ENCODE assay signal across 8 cellular contexts in the genomic region with DNA sequence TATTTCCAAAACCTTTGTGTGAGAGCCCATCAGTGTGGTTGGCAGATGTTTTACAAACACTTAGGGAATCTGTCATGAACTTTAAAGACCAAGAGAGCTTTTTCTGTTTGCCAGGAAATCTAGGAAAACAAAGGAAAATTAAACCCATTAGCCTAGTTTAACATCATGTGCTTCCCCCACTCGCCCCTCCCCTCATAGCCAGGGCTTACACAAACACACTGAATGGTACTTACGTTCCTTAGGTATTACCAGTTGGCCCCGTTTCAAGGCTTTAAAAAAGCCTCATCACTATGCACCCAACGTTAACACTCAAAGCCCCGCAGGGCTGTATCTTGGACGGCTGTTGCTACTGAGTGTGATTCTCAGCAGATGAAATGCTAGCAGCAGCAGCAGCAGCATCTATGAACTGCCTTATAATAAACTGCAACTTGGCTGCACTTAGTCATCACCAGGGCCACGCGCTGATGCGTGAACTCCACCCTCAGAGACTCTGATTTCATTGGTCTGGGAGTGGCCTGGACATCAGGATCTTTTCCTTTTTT. TPM values are rescaled to one million over a fixed set of nuclear protein-coding genes. Genes with fewer than 3 reads are reported as not detected.
DNase-seq lines count a peak whose midpoint lies in the region; ATAC-seq and TF ChIP-seq lines count a peak whose summit lies in the region.

No MANE protein-coding gene starts in this region.

- H3K4me3 Mint-ChIP-seq in naive thymus-derived CD4-positive, alpha-beta T cell: peak overlapping the region in 6 of 10 donors; percentile 16 to 63 (median 43)

- DNase-seq in COR-L47 (lab: John Stamatoyannopoulos, UW) (peak; percentile 100), HEK293T (ENCODE audit: extremely low spot score) (peak; percentile 48), NCI-H774 (lab: John Stamatoyannopoulos, UW) (peak; percentile 88), choroid plexus epithelial cell (ENCODE audit: low read depth) (peak; percentile 82), UCSD-AML1 (lab: John Stamatoyannopoulos, UW; ENCODE audit: unreplicated experiment) (no peak)
- peak in 1 of 9 donors; percentile 11 for DNase-seq in naive thymus-derived CD4-positive, alpha-beta T cell

- H3K36me3 ChIP-seq in naive thymus-derived CD4-positive, alpha-beta T cell (ENCODE audit: control insufficient read depth in 2 of 3, insufficient read depth in 3 of 3, low read length in 3 of 3): no peaks in the 10 kb centered on the region

- H3K9me3 ChIP-seq in naive thymus-derived CD4-positive, alpha-beta T cell (ENCODE audit: control insufficient read depth in 2 of 3, low read length in 3 of 3): no peaks in the 10 kb centered on the region

- H3K4me1 Mint-ChIP-seq in naive thymus-derived CD4-positive, alpha-beta T cell: peaks cover 15 to 60% (median 54%) of the 10 kb centered on the region in 7 donors

- no peak for TF ChIP-seq POLR2A in GM18505 (IDR thresholded peaks at IDR 0.05; ENCODE audit: borderline replicate concordance, extremely low read depth, insufficient read depth, insufficient read length)

- peaks cover 31 to 60% of the 10 kb centered on the region in 2 donors for H3K4me1 ChIP-seq in naive thymus-derived CD4-positive, alpha-beta T cell (ENCODE audit: control insufficient read depth in 2 of 2, insufficient read depth in 2 of 2, low read length in 2 of 2)

- no peak overlapping the region for H3K27ac ChIP-seq in naive thymus-derived CD4-positive, alpha-beta T cell (ENCODE audit: low read depth, low read length)

- H3K27me3 ChIP-seq in naive thymus-derived CD4-positive, alpha-beta T cell (ENCODE audit: control insufficient read depth in 2 of 2, insufficient read depth in 2 of 2, low read length in 2 of 2): no peaks in the 10 kb centered on the region

- CTCF ChIA-PET in HEK293T (lab: Yijun Ruan, JAX): no interaction called here
- CTCF ChIA-PET in naive thymus-derived CD4-positive, alpha-beta T cell (lab: Charles Lee): interaction anchor here (0.7 kb wide), 1 partner anchor 921 kb away, joined by 3 read pairs; no protein-coding TSS in a partner anchor

- ATAC-seq in naive thymus-derived CD4-positive, alpha-beta T cell: no peak
- ATAC-seq in GM21619 (IDR thresholded peaks at IDR 0.05; ENCODE audit: unreplicated experiment): no peak
- no peak for ATAC-seq in GM18505 (IDR thresholded peaks at IDR 0.05; ENCODE audit: unreplicated experiment)

- intact Hi-C loops in naive thymus-derived CD4-positive, alpha-beta T cell (cut with micrococcal nuclease): loop anchor here in 1 of 2 donors (5.0 kb wide), 1 partner anchor 62 kb away; no protein-coding TSS in a partner anchor

- peak overlapping the region in 8 of 9 donors; percentile 59 to 96 (median 70) for H3K27ac Mint-ChIP-seq in naive thymus-derived CD4-positive, alpha-beta T cell

- H3K4me3 ChIP-seq in choroid plexus epithelial cell (ENCODE audit: low read depth, low read length): no peak overlapping the region
- H3K4me3 ChIP-seq in naive thymus-derived CD4-positive, alpha-beta T cell (ENCODE audit: low read length): no peak overlapping the region

- peaks cover 0 to 8% (median 0%) of the 10 kb centered on the region in 11 donors for H3K9me3 Mint-ChIP-seq in naive thymus-derived CD4-positive, alpha-beta T cell

- no peak for TF ChIP-seq CTCF in choroid plexus epithelial cell (conservative IDR thresholded peaks at IDR 0.05; ENCODE audit: low read depth, low read length)

- H3K27me3 Mint-ChIP-seq in naive thymus-derived CD4-positive, alpha-beta T cell: peaks cover 0 to 6% (median 0%) of the 10 kb centered on the region in 5 donors

- H3K36me3 Mint-ChIP-seq in naive thymus-derived CD4-positive, alpha-beta T cell: peaks cover 0 to 2% (median 0%) of the 10 kb centered on the region in 5 donors

- POLR2A ChIA-PET in HEK293T (lab: Yijun Ruan, JAX): no interaction called here
- POLR2A ChIA-PET in naive thymus-derived CD4-positive, alpha-beta T cell (lab: Charles Lee): interaction anchor here (1.0 to 2.4 kb wide), 7 partner anchors 11 to 57 kb away, joined by 3 to 14 read pairs (median 5); no protein-coding TSS in a partner anchor

TF ChIP-seq in HEK293T, 16 proteins besides CTCF, POLR2A, EP300 and RAD21:
- TF ChIP-seq ZNF384 (IDR thresholded peaks at IDR 0.05) (no peak), FOXK2 (IDR thresholded peaks at IDR 0.05) (no peak), TARDBP (IDR thresholded peaks at IDR 0.05) (no peak), FOXM1 (IDR thresholded peaks at IDR 0.05; ENCODE audit: borderline replicate concordance) (no peak), CTBP1 (IDR thresholded peaks at IDR 0.05; ENCODE audit: borderline replicate concordance) (no peak), SUZ12 (IDR thresholded peaks at IDR 0.05) (no peak), ARNT (IDR thresholded peaks at IDR 0.05) (no peak), ELF4 (IDR thresholded peaks at IDR 0.05) (no peak), BHLHE40 (IDR thresholded peaks at IDR 0.05; ENCODE audit: borderline replicate concordance) (no peak), HDGF (IDR thresholded peaks at IDR 0.05; ENCODE audit: borderline replicate concordance) (no peak), L3MBTL2 (conservative IDR thresholded peaks at IDR 0.05) (no peak), LEF1 (IDR thresholded peaks at IDR 0.05; ENCODE audit: borderline replicate concordance) (no peak), SP1 (IDR thresholded peaks at IDR 0.05) (no peak), NFRKB (IDR thresholded peaks at IDR 0.05) (no peak)
- TF ChIP-seq, protein P1, sequence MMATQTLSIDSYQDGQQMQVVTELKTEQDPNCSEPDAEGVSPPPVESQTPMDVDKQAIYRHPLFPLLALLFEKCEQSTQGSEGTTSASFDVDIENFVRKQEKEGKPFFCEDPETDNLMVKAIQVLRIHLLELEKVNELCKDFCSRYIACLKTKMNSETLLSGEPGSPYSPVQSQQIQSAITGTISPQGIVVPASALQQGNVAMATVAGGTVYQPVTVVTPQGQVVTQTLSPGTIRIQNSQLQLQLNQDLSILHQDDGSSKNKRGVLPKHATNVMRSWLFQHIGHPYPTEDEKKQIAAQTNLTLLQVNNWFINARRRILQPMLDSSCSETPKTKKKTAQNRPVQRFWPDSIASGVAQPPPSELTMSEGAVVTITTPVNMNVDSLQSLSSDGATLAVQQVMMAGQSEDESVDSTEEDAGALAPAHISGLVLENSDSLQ (IDR thresholded peaks at IDR 0.05): no peak

RNA-seq across cellular contexts. Expression of a gene that starts 20.1 kb away (rescaled TPM):
- 10 to 100 TPM; 84.1 to 98.8 (median 91.4) TPM for total RNA-seq in naive thymus-derived CD4-positive, alpha-beta T cell
- 10 to 100 TPM; 51.4 to 71.2 TPM for polyA plus RNA-seq in naive thymus-derived CD4-positive, alpha-beta T cell
